Comparison of ENCODE assay signal across 1 cellular context in the genomic region with DNA sequence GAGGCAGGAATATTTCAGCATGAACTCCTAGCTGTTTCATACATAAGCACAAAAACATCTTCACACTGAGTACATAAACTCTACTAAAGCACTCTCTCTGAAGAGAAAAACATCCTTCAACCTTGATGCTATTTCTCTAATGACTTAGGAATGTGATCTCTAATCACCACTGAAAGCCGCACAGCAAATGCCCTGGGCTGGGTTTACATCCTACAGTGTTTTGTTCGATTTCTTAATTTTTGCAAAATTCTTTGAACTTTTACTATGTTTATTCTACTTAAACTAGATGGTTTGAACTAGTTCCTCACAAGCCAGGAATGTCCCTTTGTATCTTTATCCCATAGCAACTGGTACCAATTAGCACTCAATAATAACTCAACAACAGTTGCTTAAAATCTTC.
TF ChIP-seq lines count a peak whose summit lies in the region.

No MANE protein-coding gene starts in this region.

TF ChIP-seq in IMR-90, 13 proteins besides CTCF, POLR2A, EP300 and RAD21:
- TF ChIP-seq MAFK (IDR thresholded peaks at IDR 0.05; ENCODE audit: low read depth, low read length): no peak
- TF ChIP-seq RCOR1 (IDR thresholded peaks at IDR 0.05; ENCODE audit: insufficient replicate concordance, low read length): no peak
- TF ChIP-seq MXI1 (IDR thresholded peaks at IDR 0.05; ENCODE audit: borderline replicate concordance, low read depth, low read length): no peak
- TF ChIP-seq, protein P1, sequence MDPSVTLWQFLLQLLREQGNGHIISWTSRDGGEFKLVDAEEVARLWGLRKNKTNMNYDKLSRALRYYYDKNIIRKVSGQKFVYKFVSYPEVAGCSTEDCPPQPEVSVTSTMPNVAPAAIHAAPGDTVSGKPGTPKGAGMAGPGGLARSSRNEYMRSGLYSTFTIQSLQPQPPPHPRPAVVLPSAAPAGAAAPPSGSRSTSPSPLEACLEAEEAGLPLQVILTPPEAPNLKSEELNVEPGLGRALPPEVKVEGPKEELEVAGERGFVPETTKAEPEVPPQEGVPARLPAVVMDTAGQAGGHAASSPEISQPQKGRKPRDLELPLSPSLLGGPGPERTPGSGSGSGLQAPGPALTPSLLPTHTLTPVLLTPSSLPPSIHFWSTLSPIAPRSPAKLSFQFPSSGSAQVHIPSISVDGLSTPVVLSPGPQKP (IDR thresholded peaks at IDR 0.05; ENCODE audit: borderline replicate concordance, low read depth, low read length): no peak
- no peak for TF ChIP-seq MAZ (IDR thresholded peaks at IDR 0.05; ENCODE audit: borderline replicate concordance, low read depth, low read length)
- no peak for TF ChIP-seq FOS (IDR thresholded peaks at IDR 0.05; ENCODE audit: low read depth, low read length)
- no peak for TF ChIP-seq SMC3 (IDR thresholded peaks at IDR 0.05; ENCODE audit: low read depth, low read length)
